ENCODE assay signal across 15 cellular contexts in genomic region chr6:15325540-15325955, GRCh38.
DNase-seq lines count a peak whose midpoint lies in the region; ATAC-seq, FAIRE-seq and TF ChIP-seq lines count a peak whose summit lies in the region.
"Had no signal": no experiment of that assay in that cellular context is flagged by ENCODE, and none has a peak within 500 bp of the region (broad histone marks: within the 10 kb centered on the region; RNA-seq: fewer than 3 reads in every experiment).

No MANE protein-coding gene starts in this region.

- H3K36me3 ChIP-seq in OCI-LY3 (replicated peaks; ENCODE audit: low read depth, low read length) (peaks cover 4% of the 10 kb centered on the region), GM12878 (ENCODE audit: control insufficient read depth in 2 of 2, insufficient read depth in 2 of 2, low read length in 1 of 2) (no peaks in the 10 kb centered on the region)
- H3K36me3 ChIP-seq: heart right ventricle had no signal

- in situ Hi-C loops in GM12878 (cut with MboI), result no loop called here

- H3K9ac ChIP-seq in OCI-LY3 (ENCODE audit: low read length), result no peak overlapping the region; the same call in 1 of the 2 replicates
- H3K9ac ChIP-seq in GM12878 (ENCODE audit: control insufficient read depth, insufficient read depth, low read length), result peak overlapping the region; percentile 21; the same call in 1 of the 2 replicates

- SMC1A ChIA-PET in GM12878 (lab: Charles Lee; ENCODE audit: uncharacterized antibody, unreplicated experiment), result interaction anchor here (0.9 to 13.2 kb wide), 16 partner anchors 9 to 298 kb away, joined by 3 to 301 read pairs (median 13); no protein-coding TSS in a partner anchor

- H3K9me3 Mint-ChIP-seq in activated naive CD4-positive, alpha-beta T cell treated with anti-CD3 and anti-CD28 coated beads for 36 hours, result no peaks in the 10 kb centered on the region
- no peaks in the 10 kb centered on the region for H3K9me3 Mint-ChIP-seq in activated naive CD4-positive, alpha-beta T cell treated with anti-CD3 and anti-CD28 coated beads, Interleukin-2, amount 10 ng/mL, durations not matched to agents 7 days and 5 days
- no peaks in the 10 kb centered on the region for H3K9me3 Mint-ChIP-seq in stimulated activated effector memory CD8-positive, alpha-beta T cell treated with anti-CD3 and anti-CD28 coated beads, Interleukin-12 subunit alpha, Interleukin-12 subunit beta, amount 100 ng/mL, for 72 hours

- 86% methylated on average over 5 of the region's 5 CpGs for WGBS in GM12878 (ENCODE audit: insufficient coverage, insufficient replicate concordance, low lambda C conversion rate, missing lambda C conversion rate)

- H3K4me2 ChIP-seq in OCI-LY3 (ENCODE audit: low read length), result peak overlapping the region; percentile 38
- H3K4me2 ChIP-seq in GM12878 (ENCODE audit: control insufficient read depth, insufficient read depth), result peak overlapping the region; percentile 64

- H3K9me3 ChIP-seq in OCI-LY3 (ENCODE audit: insufficient read depth, low read length) (no peaks in the 10 kb centered on the region), GM12878 (replicated peaks; ENCODE audit: control insufficient read depth, insufficient read depth, low read length) (no peaks in the 10 kb centered on the region)
- H3K9me3 ChIP-seq: heart right ventricle had no signal

- no peaks in the 10 kb centered on the region for H3K27me3 Mint-ChIP-seq in activated naive CD4-positive, alpha-beta T cell treated with anti-CD3 and anti-CD28 coated beads for 36 hours (ENCODE audit: low read depth)
- H3K27me3 Mint-ChIP-seq in activated naive CD4-positive, alpha-beta T cell treated with anti-CD3 and anti-CD28 coated beads, Interleukin-2, amount 10 ng/mL, durations not matched to agents 7 days and 5 days, result no peaks in the 10 kb centered on the region

- H3K4me3 Mint-ChIP-seq in activated naive CD4-positive, alpha-beta T cell treated with anti-CD3 and anti-CD28 coated beads for 36 hours, result no peak overlapping the region
- no peak overlapping the region for H3K4me3 Mint-ChIP-seq in activated naive CD4-positive, alpha-beta T cell treated with anti-CD3 and anti-CD28 coated beads, Interleukin-2, amount 10 ng/mL, durations not matched to agents 7 days and 5 days
- no peak overlapping the region for H3K4me3 Mint-ChIP-seq in stimulated activated effector memory CD8-positive, alpha-beta T cell treated with anti-CD3 and anti-CD28 coated beads, Interleukin-12 subunit alpha, Interleukin-12 subunit beta, amount 100 ng/mL, for 72 hours

- H3K4me1 ChIP-seq in OCI-LY3 (ENCODE audit: low read length) (peaks cover 69% of the 10 kb centered on the region), GM12878 (ENCODE audit: control insufficient read depth, insufficient read depth, low read length) (peaks cover 63% of the 10 kb centered on the region)

- peaks cover 15% of the 10 kb centered on the region for H3K36me3 Mint-ChIP-seq in activated naive CD4-positive, alpha-beta T cell treated with anti-CD3 and anti-CD28 coated beads for 36 hours (ENCODE audit: low read depth)
- H3K36me3 Mint-ChIP-seq in activated naive CD4-positive, alpha-beta T cell treated with anti-CD3 and anti-CD28 coated beads, Interleukin-2, amount 10 ng/mL, durations not matched to agents 7 days and 5 days, result peaks cover 7% of the 10 kb centered on the region
- H3K36me3 Mint-ChIP-seq in stimulated activated effector memory CD8-positive, alpha-beta T cell treated with anti-CD3 and anti-CD28 coated beads, Interleukin-12 subunit alpha, Interleukin-12 subunit beta, amount 100 ng/mL, for 72 hours, result peaks cover 20% of the 10 kb centered on the region

- RAD21 ChIA-PET in GM12878 (lab: Charles Lee; ENCODE audit: unreplicated experiment), result interaction anchor here (0.6 to 9.3 kb wide), 18 partner anchors 9 to 119 kb away, joined by 3 to 75 read pairs (median 7); no protein-coding TSS in a partner anchor

- intact Hi-C loops in activated naive CD4-positive, alpha-beta T cell treated with anti-CD3 and anti-CD28 coated beads for 36 hours (cut with micrococcal nuclease), result loop anchor here (1.0 to 10.0 kb wide), 6 partner anchors 8 to 809 kb away; no protein-coding TSS in a partner anchor
- intact Hi-C loops in GM12878 (cut with micrococcal nuclease; ENCODE audit: unreplicated experiment), result loop anchor here (2.0 to 10.0 kb wide), 3 partner anchors 21 to 299 kb away; no protein-coding TSS in a partner anchor

- no peak for FAIRE-seq in GM12878 (lab: Jason Lieb, UNC)
- FAIRE-seq: GM12892, kidney had no signal

- CTCF ChIA-PET in activated naive CD4-positive, alpha-beta T cell treated with anti-CD3 and anti-CD28 coated beads for 36 hours (lab: Charles Lee), result interaction anchor here (0.9 to 1.0 kb wide), 2 partner anchors 7 to 25 kb away, joined by 4 to 5 read pairs; no protein-coding TSS in a partner anchor
- CTCF ChIA-PET in activated naive CD4-positive, alpha-beta T cell treated with anti-CD3 and anti-CD28 coated beads, Interleukin-2, amount 10 ng/mL, durations not matched to agents 7 days and 5 days (lab: Charles Lee), result interaction anchor here (1.0 to 3.0 kb wide), 3 partner anchors 19 to 138 kb away, joined by 3 to 11 read pairs (median 4); no protein-coding TSS in a partner anchor
- CTCF ChIA-PET in GM12878 (lab: Yijun Ruan, JAX), result interaction anchor here (0.9 to 14.2 kb wide), 16 partner anchors 9 to 882 kb away, joined by 3 to 146 read pairs (median 5); no protein-coding TSS in a partner anchor

- H3K27ac ChIP-seq in OCI-LY3 (ENCODE audit: low read length) (no peak overlapping the region), GM12878 (ENCODE audit: control insufficient read depth, insufficient read depth) (peak overlapping the region; percentile 72)
- H3K27ac ChIP-seq: heart right ventricle had no signal

- H3K27me3 ChIP-seq in OCI-LY3 (ENCODE audit: low read depth, low read length) (no peaks in the 10 kb centered on the region), GM12878 (replicated peaks in 1 of 2; ENCODE audit: control insufficient read depth in 2 of 2, insufficient read depth in 2 of 2, low read length in 1 of 2) (no peaks in the 10 kb centered on the region)
- H3K27me3 ChIP-seq: heart right ventricle had no signal

- H3K4me3 ChIP-seq in OCI-LY3 (ENCODE audit: low read length) (peak overlapping the region; percentile 42), GM12878 (peak overlapping the region; percentile 48; the same call in 1 of the 2 replicates)
- H3K4me3 ChIP-seq: heart right ventricle had no signal

- no peak for TF ChIP-seq POLR2A in GM12878 (IDR thresholded peaks at IDR 0.05; ENCODE audit: low read depth, low read length)

- H2AFZ ChIP-seq in OCI-LY3 (ENCODE audit: low read depth, low read length) (no peak overlapping the region), GM12878 (ENCODE audit: control insufficient read depth, low read depth, low read length) (no peak overlapping the region)

- no TSS peak for BruUV-seq in GM12878 (replicated peaks; lab: Mats Ljungman, UMichigan)

- H3K4me1 Mint-ChIP-seq in activated naive CD4-positive, alpha-beta T cell treated with anti-CD3 and anti-CD28 coated beads for 36 hours (ENCODE audit: low read depth), result peaks cover 90% of the 10 kb centered on the region
- peaks cover 70% of the 10 kb centered on the region for H3K4me1 Mint-ChIP-seq in activated naive CD4-positive, alpha-beta T cell treated with anti-CD3 and anti-CD28 coated beads, Interleukin-2, amount 10 ng/mL, durations not matched to agents 7 days and 5 days
- H3K4me1 Mint-ChIP-seq in stimulated activated effector memory CD8-positive, alpha-beta T cell treated with anti-CD3 and anti-CD28 coated beads, Interleukin-12 subunit alpha, Interleukin-12 subunit beta, amount 100 ng/mL, for 72 hours, result peaks cover 85% of the 10 kb centered on the region

- peak in 1 of 2 experiments; percentile 60; a peak in 2 of 4 replicates for TF ChIP-seq EP300 in GM12878 (IDR thresholded peaks at IDR 0.05; ENCODE audit: borderline replicate concordance in 1 of 2, control insufficient read depth in 1 of 2, low read depth in 2 of 2, low read length in 2 of 2)

- DNase-seq in activated naive CD4-positive, alpha-beta T cell treated with anti-CD3 and anti-CD28 coated beads for 36 hours, result peak; percentile 40
- no peak for DNase-seq in activated naive CD4-positive, alpha-beta T cell treated with anti-CD3 and anti-CD28 coated beads, Interleukin-2, amount 10 ng/mL, durations not matched to agents 7 days and 5 days
- DNase-seq in GM12878 (ENCODE audit: low read depth, low spot score) (no peak), NCI-H524 treated with DMSO at 0.1 percent for 48 hours (lab: John Stamatoyannopoulos, UW) (no peak), NCI-H1105 treated with DMSO at 0.1 percent for 48 hours (lab: John Stamatoyannopoulos, UW) (no peak), NCI-H2196 (lab: John Stamatoyannopoulos, UW; ENCODE audit: unreplicated experiment) (no peak)
- no peak for DNase-seq in stimulated activated effector memory CD8-positive, alpha-beta T cell treated with anti-CD3 and anti-CD28 coated beads, Interleukin-12 subunit alpha, Interleukin-12 subunit beta, amount 100 ng/mL, for 72 hours (ENCODE audit: low spot score in 2 of 2)
- DNase-seq: caudate nucleus; effector CD4-positive, alpha-beta T cell; heart right ventricle; kidney; NCI-H1694 treated with DMSO at 0.1 percent for 48 hours had no signal

- no peak for TF ChIP-seq CTCF in OCI-LY3 (IDR thresholded peaks at IDR 0.05; ENCODE audit: low read depth, low read length)
- TF ChIP-seq CTCF in GM12878 (IDR thresholded peaks at IDR 0.05 in 2 of 3, conservative IDR thresholded peaks at IDR 0.05 in 1 of 3; ENCODE audit: control insufficient read depth in 2 of 3, extremely low read depth in 1 of 3, insufficient read depth in 1 of 3, low read depth in 3 of 3, low read length in 3 of 3), result no peak

- TF ChIP-seq RAD21 in GM12878 (IDR thresholded peaks at IDR 0.05; ENCODE audit: insufficient read depth, low read depth, low read length), result no peak

- H3K27ac Mint-ChIP-seq in activated naive CD4-positive, alpha-beta T cell treated with anti-CD3 and anti-CD28 coated beads for 36 hours, result peak overlapping the region; percentile 86
- H3K27ac Mint-ChIP-seq in activated naive CD4-positive, alpha-beta T cell treated with anti-CD3 and anti-CD28 coated beads, Interleukin-2, amount 10 ng/mL, durations not matched to agents 7 days and 5 days, result no peak overlapping the region
- peak overlapping the region; percentile 82 for H3K27ac Mint-ChIP-seq in stimulated activated effector memory CD8-positive, alpha-beta T cell treated with anti-CD3 and anti-CD28 coated beads, Interleukin-12 subunit alpha, Interleukin-12 subunit beta, amount 100 ng/mL, for 72 hours

- peaks cover 94% of the 10 kb centered on the region for H3K79me2 ChIP-seq in OCI-LY3 (ENCODE audit: low read length)
- H3K79me2 ChIP-seq in GM12878 (ENCODE audit: control insufficient read depth, insufficient read depth, low read length), result peaks cover 97% of the 10 kb centered on the region

- peaks cover 47% of the 10 kb centered on the region for H4K20me1 ChIP-seq in OCI-LY3 (ENCODE audit: insufficient read depth, low read length)
- no peaks in the 10 kb centered on the region for H4K20me1 ChIP-seq in GM12878 (ENCODE audit: control insufficient read depth, insufficient read depth)

- POLR2A ChIA-PET in GM12878 (lab: Charles Lee), result interaction anchor here (0.8 to 2.0 kb wide), 3 partner anchors 9 to 63 kb away, joined by 3 to 9 read pairs (median 5); no protein-coding TSS in a partner anchor

- ATAC-seq in GM12878, result peak; percentile 51
- peak; percentile 46 for ATAC-seq in stimulated activated effector memory CD8-positive, alpha-beta T cell treated with anti-CD3 and anti-CD28 coated beads, Interleukin-12 subunit alpha, Interleukin-12 subunit beta, amount 100 ng/mL, for 72 hours
- ATAC-seq: heart right ventricle, Panc1 had no signal
